Comparison of ENCODE assay signal across 8 cellular contexts in genomic region chr17:59839646-59840328, GRCh38. TPM values are rescaled to one million over a fixed set of nuclear protein-coding genes. Genes with fewer than 3 reads are reported as not detected.
DNase-seq lines count a peak whose midpoint lies in the region; ATAC-seq, FAIRE-seq and TF ChIP-seq lines count a peak whose summit lies in the region.

No MANE protein-coding gene starts in this region.

- H3K4me1 ChIP-seq in ascending aorta: peaks cover 8 to 13% of the 10 kb centered on the region in 2 donors
- H3K4me1 ChIP-seq in HepG2 (ENCODE audit: insufficient read depth, low read length): peaks cover 56% of the 10 kb centered on the region
- H3K4me1 ChIP-seq in vagina: peaks cover 51% of the 10 kb centered on the region

- peaks cover 88% of the 10 kb centered on the region for H3K4me1 Mint-ChIP-seq in stimulated activated naive CD8-positive, alpha-beta T cell treated with anti-CD3 and anti-CD28 coated beads, Interleukin-15, Interleukin-2, amounts not matched to agents 100 ng/mL and 50 ng/mL, for 24 hours (ENCODE audit: low read depth)

- peak overlapping the region; percentile 100 for H3K27ac Mint-ChIP-seq in stimulated activated naive CD8-positive, alpha-beta T cell treated with anti-CD3 and anti-CD28 coated beads, Interleukin-15, Interleukin-2, amounts not matched to agents 100 ng/mL and 50 ng/mL, for 24 hours

- no peak for DNase-seq in stimulated activated naive CD8-positive, alpha-beta T cell treated with anti-CD3 and anti-CD28 coated beads, Interleukin-15, Interleukin-2, amounts not matched to agents 100 U/mL and 50 U/mL, for 24 hours
- no peak for DNase-seq in ascending aorta (ENCODE audit: low spot score in 2 of 2)
- no peak for DNase-seq in HepG2 (ENCODE audit: low spot score)
- no peak for DNase-seq in vagina (ENCODE audit: extremely low spot score in 2 of 2)
- DNase-seq in posterior cingulate gyrus: no peak
- DNase-seq in iPS-NIHi7 (ENCODE audit: extremely low spot score): no peak

- no peak for ATAC-seq in stimulated activated naive CD8-positive, alpha-beta T cell treated with anti-CD3 and anti-CD28 coated beads, Interleukin-15, Interleukin-2, amounts not matched to agents 100 U/mL and 50 U/mL, for 24 hours
- ATAC-seq in HepG2 (no peak), HG03432 (IDR thresholded peaks at IDR 0.05; ENCODE audit: unreplicated experiment) (no peak)

- no TSS peak for BruUV-seq in HepG2 (replicated peaks; lab: Mats Ljungman, UMichigan)

- TF ChIP-seq POLR2A in HepG2 (IDR thresholded peaks at IDR 0.05; ENCODE audit: insufficient read depth in 1 of 2, low read depth in 2 of 2, low read length in 2 of 2) (peak; percentile 33 to 79; a peak in 3 of 4 replicates), vagina (IDR thresholded peaks at IDR 0.05) (no peak)

- H4K20me1 ChIP-seq in HepG2 (ENCODE audit: insufficient read depth, low read length): peaks cover 34% of the 10 kb centered on the region

- H3K36me3 ChIP-seq in ascending aorta: peaks cover 10 to 24% of the 10 kb centered on the region in 2 donors
- peaks cover 4 to 23% of the 10 kb centered on the region in 2 experiments; a peak in 3 of 5 replicates for H3K36me3 ChIP-seq in HepG2 (replicated peaks in 1 of 2; ENCODE audit: control insufficient read depth in 1 of 2, insufficient read depth in 2 of 2, low read length in 2 of 2)
- peaks cover 0 to 14% of the 10 kb centered on the region in 2 donors for H3K36me3 ChIP-seq in vagina

- H3K4me3 ChIP-seq in ascending aorta (peak overlapping the region; percentile 55 to 81), HepG2 (replicated peaks in 1 of 3; ENCODE audit: insufficient read depth in 1 of 3, low read depth in 2 of 3, low read length in 3 of 3) (peak overlapping the region; percentile 79 to 94 (median 80)), vagina (peak overlapping the region; percentile 64 to 80)

- no peaks in the 10 kb centered on the region for H3K9me3 ChIP-seq in ascending aorta
- H3K9me3 ChIP-seq in HepG2 (ENCODE audit: low read length): no peaks in the 10 kb centered on the region
- H3K9me3 ChIP-seq in vagina: no peaks in the 10 kb centered on the region

- H3K4me3 Mint-ChIP-seq in stimulated activated naive CD8-positive, alpha-beta T cell treated with anti-CD3 and anti-CD28 coated beads, Interleukin-15, Interleukin-2, amounts not matched to agents 100 ng/mL and 50 ng/mL, for 24 hours: peak overlapping the region; percentile 98

- FAIRE-seq in HepG2 (lab: Jason Lieb, UNC): no peak

- H3K36me3 Mint-ChIP-seq in stimulated activated naive CD8-positive, alpha-beta T cell treated with anti-CD3 and anti-CD28 coated beads, Interleukin-15, Interleukin-2, amounts not matched to agents 100 ng/mL and 50 ng/mL, for 24 hours (ENCODE audit: low read depth): peaks cover 59% of the 10 kb centered on the region

- POLR2A ChIA-PET in HepG2 (lab: Yijun Ruan, JAX): interaction anchor here (0.9 to 20.0 kb wide), 10 partner anchors 8 to 132 kb away, joined by 3 to 501 read pairs (median 30); partner anchors contain the start of genes PTRH2 and VMP1

- TF ChIP-seq EP300 in HepG2 (IDR thresholded peaks at IDR 0.05; ENCODE audit: low read depth in 2 of 2, low read length in 2 of 2) (no peak), HepG2 (CRISPR knock-in tag; IDR thresholded peaks at IDR 0.05; ENCODE audit: borderline replicate concordance) (no peak)

- WGBS in HepG2 (ENCODE audit: low lambda C conversion rate): under 1% methylated on average over 6 of the region's 6 CpGs

- H3K27ac ChIP-seq in ascending aorta (peak overlapping the region; percentile 86 to 91), HepG2 (ENCODE audit: extremely low read length, insufficient read depth, low read length) (peak overlapping the region; percentile 98), vagina (peak overlapping the region; percentile 99)

- peak overlapping the region; percentile 100 for H3K9ac ChIP-seq in HepG2 (ENCODE audit: insufficient read depth, low read depth, low read length)

- H3K27me3 Mint-ChIP-seq in stimulated activated naive CD8-positive, alpha-beta T cell treated with anti-CD3 and anti-CD28 coated beads, Interleukin-15, Interleukin-2, amounts not matched to agents 100 ng/mL and 50 ng/mL, for 24 hours: no peaks in the 10 kb centered on the region

- no peak for TF ChIP-seq RAD21 in HepG2 (CRISPR knock-in tag; IDR thresholded peaks at IDR 0.05)

- in situ Hi-C loops in HepG2 (cut with HindIII; ENCODE audit: extremely low pct_ligation_motif_present, low pct_unique_long_range_greater_than_20kb): loop anchor here (5.0 kb wide), 2 partner anchors 52 to 82 kb away; no protein-coding TSS in a partner anchor

- H3K4me2 ChIP-seq in HepG2 (ENCODE audit: low read depth, low read length): peak overlapping the region; percentile 80

- peaks cover 40% of the 10 kb centered on the region for H3K79me2 ChIP-seq in HepG2 (ENCODE audit: insufficient read depth, low read length)

- CTCF ChIA-PET in HepG2 (lab: Yijun Ruan, JAX; ENCODE audit: low intra/inter-chr PET ratio, low total read pairs): interaction anchor here (1.3 to 4.0 kb wide), 2 partner anchors 86 to 93 kb away, joined by 5 to 24 read pairs; no protein-coding TSS in a partner anchor

- H2AFZ ChIP-seq in HepG2 (ENCODE audit: low read length): no peak overlapping the region

- no peaks in the 10 kb centered on the region for H3K9me3 Mint-ChIP-seq in stimulated activated naive CD8-positive, alpha-beta T cell treated with anti-CD3 and anti-CD28 coated beads, Interleukin-15, Interleukin-2, amounts not matched to agents 100 ng/mL and 50 ng/mL, for 24 hours

- intact Hi-C loops in ascending aorta (cut with DNase I): loop anchor here (1.0 to 10.0 kb wide), 2 partner anchors 86 to 465 kb away; no protein-coding TSS in a partner anchor
- intact Hi-C loops in HepG2 (cut with micrococcal nuclease; ENCODE audit: unreplicated experiment): no loop called here
- intact Hi-C loops in vagina (cut with DNase I): loop anchor here (5.0 kb wide), 1 partner anchor 87 kb away; no protein-coding TSS in a partner anchor
- intact Hi-C loops in posterior cingulate gyrus (cut with DNase I): no loop called here

- no peak for TF ChIP-seq CTCF in ascending aorta (IDR thresholded peaks at IDR 0.05)
- TF ChIP-seq CTCF in HepG2 (CRISPR knock-in tag; IDR thresholded peaks at IDR 0.05): no peak
- TF ChIP-seq CTCF in vagina (IDR thresholded peaks at IDR 0.05): no peak

- no peaks in the 10 kb centered on the region for H3K27me3 ChIP-seq in ascending aorta
- peaks cover 0 to 5% of the 10 kb centered on the region in 2 experiments; a peak in 1 of 5 replicates for H3K27me3 ChIP-seq in HepG2 (ENCODE audit: control insufficient read depth in 1 of 2, insufficient read depth in 2 of 2, low read length in 2 of 2)
- H3K27me3 ChIP-seq in vagina: no peaks in the 10 kb centered on the region

TF ChIP-seq in HepG2, 621 proteins besides CTCF, POLR2A, EP300 and RAD21 (continues in another document):
- no peak for TF ChIP-seq SETDB1 (CRISPR knock-in tag; IDR thresholded peaks at IDR 0.05; ENCODE audit: borderline replicate concordance)

RNA-seq across cellular contexts. Expression of gene TUBD1, which starts 53.0 kb away (rescaled TPM):
- 0.64 TPM for total RNA-seq in ascending aorta
- 25.9 and 38.7 TPM in 2 replicates for total RNA-seq in HepG2 (2016; rRNA removed; fragmentation: Illumina TruSeq; extraction: Trizol)
- total RNA-seq in HepG2 (2016; cell fraction: cytosol; rRNA removed; fragmentation: Illumina TruSeq; extraction: Trizol; ENCODE audit: low read depth): 20.1 and 20.5 TPM in 2 replicates
- total RNA-seq in HepG2 (2016; cell fraction: insoluble cytoplasmic fraction; rRNA removed; fragmentation: Illumina TruSeq; extraction: Trizol): 28.3 and 37.1 TPM in 2 replicates
- 26.6 and 28.2 TPM in 2 replicates for total RNA-seq in HepG2 (2016; cell fraction: membrane; rRNA removed; fragmentation: Illumina TruSeq; extraction: Trizol)
- 12.1 and 17.0 TPM in 2 replicates for total RNA-seq in HepG2 (2016; cell fraction: nucleus; rRNA removed; fragmentation: Illumina TruSeq; extraction: Trizol)
- 14.0 and 18.2 TPM in 2 replicates for polyA plus RNA-seq in HepG2 (2011; rRNA removed)
- 9.3 and 14.8 TPM in 2 replicates for polyA plus RNA-seq in HepG2 (2011; cell fraction: cytosol; rRNA removed)
- 4.8 and 5.8 TPM in 2 replicates for polyA plus RNA-seq in HepG2 (2011; cell fraction: nucleus; rRNA removed)
- 21.1 and 22.1 TPM in 2 replicates for polyA plus RNA-seq in HepG2 (2012)
- polyA plus RNA-seq in HepG2 (2016; cell fraction: cytosol; fragmentation: Illumina TruSeq; extraction: Trizol; ENCODE audit: low read depth): 6.2 and 9.4 TPM in 2 replicates
- polyA plus RNA-seq in HepG2 (2016; cell fraction: insoluble cytoplasmic fraction; fragmentation: Illumina TruSeq; extraction: Trizol; ENCODE audit: low read depth): 31.1 and 38.5 TPM in 2 replicates
- polyA plus RNA-seq in HepG2 (2016; cell fraction: membrane; fragmentation: Illumina TruSeq; extraction: Trizol; ENCODE audit: low read depth): 13.5 and 16.0 TPM in 2 replicates
- 17.6 and 25.2 TPM in 2 replicates for polyA plus RNA-seq in HepG2 (2016; cell fraction: nucleus; fragmentation: Illumina TruSeq; extraction: Trizol; ENCODE audit: insufficient read depth, low read depth)
- 20.7 and 40.9 TPM in 2 replicates for polyA minus RNA-seq in HepG2 (2011; rRNA and poly(A)+ RNA removed; ENCODE audit: low replicate concordance)
- polyA minus RNA-seq in HepG2 (2011; cell fraction: cytosol; rRNA and poly(A)+ RNA removed): 8.2 and 12.0 TPM in 2 replicates
- 26.5 and 31.5 TPM in 2 replicates for polyA minus RNA-seq in HepG2 (2011; cell fraction: nucleus; rRNA and poly(A)+ RNA removed)
- total RNA-seq in vagina: 16.2 TPM

RNA-seq across cellular contexts. Expression of gene RPS6KB1, which starts 53.1 kb away (rescaled TPM):
- total RNA-seq in ascending aorta (9.3 TPM), HepG2 (2016; rRNA removed; fragmentation: Illumina TruSeq; extraction: Trizol) (42.2 and 44.3 TPM in 2 replicates), vagina (96.7 TPM)
- 12.7 and 14.4 TPM in 2 replicates for total RNA-seq in HepG2 (2016; cell fraction: cytosol; rRNA removed; fragmentation: Illumina TruSeq; extraction: Trizol; ENCODE audit: low read depth)
- total RNA-seq in HepG2 (2016; cell fraction: insoluble cytoplasmic fraction; rRNA removed; fragmentation: Illumina TruSeq; extraction: Trizol): 42.8 and 47.7 TPM in 2 replicates
- total RNA-seq in HepG2 (2016; cell fraction: membrane; rRNA removed; fragmentation: Illumina TruSeq; extraction: Trizol): 13.4 and 15.4 TPM in 2 replicates
- total RNA-seq in HepG2 (2016; cell fraction: nucleus; rRNA removed; fragmentation: Illumina TruSeq; extraction: Trizol): 37.6 and 39.2 TPM in 2 replicates
- 16.5 and 19.9 TPM in 2 replicates for polyA plus RNA-seq in HepG2 (2011; rRNA removed)
- 6.6 and 10.9 TPM in 2 replicates for polyA plus RNA-seq in HepG2 (2011; cell fraction: cytosol; rRNA removed)
- polyA plus RNA-seq in HepG2 (2011; cell fraction: nucleus; rRNA removed): 15.6 and 21.2 TPM in 2 replicates
- polyA plus RNA-seq in HepG2 (2012): 30.9 and 32.5 TPM in 2 replicates
- polyA plus RNA-seq in HepG2 (2016; cell fraction: cytosol; fragmentation: Illumina TruSeq; extraction: Trizol; ENCODE audit: low read depth): 2.8 and 3.4 TPM in 2 replicates
- polyA plus RNA-seq in HepG2 (2016; cell fraction: insoluble cytoplasmic fraction; fragmentation: Illumina TruSeq; extraction: Trizol; ENCODE audit: low read depth): 43.5 and 47.4 TPM in 2 replicates
- 7.6 and 9.0 TPM in 2 replicates for polyA plus RNA-seq in HepG2 (2016; cell fraction: membrane; fragmentation: Illumina TruSeq; extraction: Trizol; ENCODE audit: low read depth)
- polyA plus RNA-seq in HepG2 (2016; cell fraction: nucleus; fragmentation: Illumina TruSeq; extraction: Trizol; ENCODE audit: insufficient read depth, low read depth): 56.0 and 56.9 TPM in 2 replicates
- polyA minus RNA-seq in HepG2 (2011; rRNA and poly(A)+ RNA removed; ENCODE audit: low replicate concordance): 6.7 and 16.4 TPM in 2 replicates
- 17.8 and 17.9 TPM in 2 replicates for polyA minus RNA-seq in HepG2 (2011; cell fraction: cytosol; rRNA and poly(A)+ RNA removed)
- polyA minus RNA-seq in HepG2 (2011; cell fraction: nucleus; rRNA and poly(A)+ RNA removed): 61.5 and 91.5 TPM in 2 replicates

Comparison
In these comparisons a context has a peak if more than half of its experiments do, and no peak if none do; other contexts are left out.
1. POLR2A ChIP-seq: peak in HepG2 (2 of 2); none in vagina (0 of 2).
2. intact Hi-C loops: an anchor here in ascending aorta (1.0 to 10.0 kb wide) and vagina (5.0 kb wide); none called in HepG2 and posterior cingulate gyrus.
3. Peak in every context shown above with its lines, with median percentiles within 50 percentile points of each other: H3K27ac ChIP-seq and H3K4me3 ChIP-seq.